8 cellular contexts compared by ENCODE assay signal in genomic region chrX:13646154-13646549, GRCh38. TPM values are rescaled to one million over a fixed set of nuclear protein-coding genes. Genes with fewer than 3 reads are reported as not detected.
DNase-seq lines count a peak whose midpoint lies in the region; ATAC-seq, FAIRE-seq and TF ChIP-seq lines count a peak whose summit lies in the region.

No MANE protein-coding gene starts in this region.

- DNase-seq in DMS 273 treated with DMSO at 0.1 percent for 48 hours (lab: John Stamatoyannopoulos, UW) (peak; percentile 8), HS-27A (ENCODE audit: low read depth) (peak; percentile 20), PC-9 (peak in 1 of 2 experiments; percentile 23), K562 (ENCODE audit: extremely low read depth in 1 of 4, low spot score in 3 of 4) (peak; percentile 22 to 83 (median 34))
- peak; percentile 13 for DNase-seq in stimulated activated CD4-positive, alpha-beta T cell treated with anti-CD3 and anti-CD28 coated beads, Interleukin-2, amount 100 ng/mL, for 4 hours (ENCODE audit: low read depth)

- FAIRE-seq in K562 (lab: Jason Lieb, UNC), result peak; percentile 70

- 33% methylated on average over 3 of the region's 3 CpGs for WGBS in K562 (ENCODE audit: insufficient coverage, low coverage, missing lambda C conversion rate)

- H3F3A ChIP-seq in PC-9 (ENCODE audit: insufficient read depth, low read depth), result no peaks in the 10 kb centered on the region

- in situ Hi-C loops in K562 (cut with MboI), result no loop called here

- H2AFZ ChIP-seq in PC-9, result no peak overlapping the region
- H2AFZ ChIP-seq in K562 (ENCODE audit: low read depth, low read length), result peak overlapping the region; percentile 89

- H3K9me1 ChIP-seq in K562 (ENCODE audit: control insufficient read depth, insufficient read depth, low read length), result no peaks in the 10 kb centered on the region

- ATAC-seq in K562 (peak; percentile 82), GM21528 (IDR thresholded peaks at IDR 0.05; ENCODE audit: low FRiP score, unreplicated experiment) (no peak), GM21529 (IDR thresholded peaks at IDR 0.05; ENCODE audit: unreplicated experiment) (no peak)

- TF ChIP-seq POLR2A in K562 (conservative IDR thresholded peaks at IDR 0.05), result no peak

- no peak overlapping the region for H3K4me3 ChIP-seq in PC-9
- no peak overlapping the region for H3K4me3 ChIP-seq in K562
- no peak overlapping the region for H3K4me3 ChIP-seq in iPS-20b (ENCODE audit: low read length)

- no peaks in the 10 kb centered on the region for H3K27me3 ChIP-seq in PC-9 (ENCODE audit: insufficient read depth, low read depth)
- H3K27me3 ChIP-seq in K562 (ENCODE audit: control insufficient read depth in 2 of 2, insufficient read depth in 2 of 2, low read length in 2 of 2), result no peaks in the 10 kb centered on the region
- no peaks in the 10 kb centered on the region for H3K27me3 ChIP-seq in iPS-20b (ENCODE audit: insufficient read depth, low read length)

- no peaks in the 10 kb centered on the region for H4K20me1 ChIP-seq in PC-9 (ENCODE audit: insufficient read depth)
- no peaks in the 10 kb centered on the region for H4K20me1 ChIP-seq in K562 (replicated peaks; ENCODE audit: control insufficient read depth, insufficient read depth, low read length)

- intact Hi-C loops in PC-9 (cut with micrococcal nuclease; ENCODE audit: unreplicated experiment) (loop anchor here (2.0 kb wide), 1 partner anchor 831 kb away; no protein-coding TSS in a partner anchor), K562 (cut with micrococcal nuclease) (loop anchor here (1.0 to 10.0 kb wide), 4 partner anchors 74 to 854 kb away; partner anchors contain the start of gene PRPS2)

- H3K9ac ChIP-seq in K562 (ENCODE audit: insufficient read depth in 1 of 2, low read depth in 2 of 2, low read length in 2 of 2) (peak overlapping the region in 1 of 2 experiments; percentile 26; a peak in 1 of 4 replicates), iPS-20b (ENCODE audit: low read depth, low read length) (peak overlapping the region; percentile 61; the same call in 1 of the 2 replicates)

- H3K4me2 ChIP-seq in PC-9, result 0 out of 2 replicates have a peak overlapping the region, but pooled peaks have one; percentile 6
- 0 out of 2 replicates have a peak overlapping the region, but pooled peaks have one; percentile 7 for H3K4me2 ChIP-seq in K562 (ENCODE audit: insufficient read depth, low read length)

- no peak for TF ChIP-seq EP300 in K562 (IDR thresholded peaks at IDR 0.05; ENCODE audit: low read length)

- POLR2A ChIA-PET in PC-9 (lab: Charles Lee; ENCODE audit: unreplicated experiment) (no interaction called here), K562 (lab: Yijun Ruan, JAX) (interaction anchor here (0.6 to 1.1 kb wide), 3 partner anchors 45 to 853 kb away, joined by 3 read pairs; no protein-coding TSS in a partner anchor)

- no peaks in the 10 kb centered on the region for H3K9me2 ChIP-seq in PC-9 (ENCODE audit: insufficient read depth)

- TF ChIP-seq RAD21 in K562 (CRISPR knock-in tag; conservative IDR thresholded peaks at IDR 0.05 in 1 of 2, IDR thresholded peaks at IDR 0.05 in 1 of 2), result peak; percentile 69 to 81

- H3K9me3 ChIP-seq in PC-9 (ENCODE audit: insufficient read depth, low read depth) (no peaks in the 10 kb centered on the region), K562 (replicated peaks; ENCODE audit: control insufficient read depth, insufficient read depth, low read depth, low read length) (peaks cover 9% of the 10 kb centered on the region), iPS-20b (ENCODE audit: insufficient read depth, low read depth, low read length) (no peaks in the 10 kb centered on the region)

- CTCF ChIA-PET in PC-9 (lab: Charles Lee), result interaction anchor here (0.5 to 1.7 kb wide), 2 partner anchors 139 to 422 kb away, joined by 5 to 9 read pairs; no protein-coding TSS in a partner anchor
- CTCF ChIA-PET in K562 (lab: Yijun Ruan, JAX; ENCODE audit: low intra/inter-chr PET ratio), result interaction anchor here (1.7 kb wide), 1 partner anchor 140 kb away, joined by 10 read pairs; no protein-coding TSS in a partner anchor

- H3K79me2 ChIP-seq in PC-9 (ENCODE audit: low read depth) (no peaks in the 10 kb centered on the region), K562 (ENCODE audit: control insufficient read depth, insufficient read depth, low read length) (no peaks in the 10 kb centered on the region)

- BruUV-seq in PC-9 (replicated peaks; lab: Mats Ljungman, UMichigan), result no TSS peak
- BruUV-seq in K562 (replicated peaks; lab: Mats Ljungman, UMichigan), result no TSS peak

- H3K27ac ChIP-seq in PC-9 (no peak overlapping the region), K562 (ENCODE audit: extremely low read depth, low read depth, low read length) (peak overlapping the region; percentile 100; the same call in 2 of the 3 replicates), iPS-20b (ENCODE audit: low read length) (no peak overlapping the region)

- H3K36me3 ChIP-seq in PC-9 (ENCODE audit: low read depth) (no peaks in the 10 kb centered on the region), K562 (ENCODE audit: control insufficient read depth, insufficient read depth, low read length) (no peaks in the 10 kb centered on the region), iPS-20b (ENCODE audit: insufficient read depth, low read depth, low read length) (no peaks in the 10 kb centered on the region)

- peak; percentile 65 for TF ChIP-seq CTCF in PC-9 (conservative IDR thresholded peaks at IDR 0.05)
- peak; percentile 74 to 77 (median 75) for TF ChIP-seq CTCF in K562 (IDR thresholded peaks at IDR 0.05 in 2 of 3, conservative IDR thresholded peaks at IDR 0.05 in 1 of 3; ENCODE audit: insufficient read depth in 2 of 3, low read depth in 1 of 3, low read length in 3 of 3)

- H3K4me1 ChIP-seq in PC-9 (replicated peaks; ENCODE audit: insufficient read depth) (no peaks in the 10 kb centered on the region; the same call in 1 of the 2 replicates), K562 (replicated peaks in 1 of 2; ENCODE audit: control insufficient read depth in 2 of 2, insufficient read depth in 2 of 2, low read length in 2 of 2) (peaks cover 13 to 49% of the 10 kb centered on the region in 2 experiments; a peak in 4 of 5 replicates), iPS-20b (ENCODE audit: insufficient read depth, low read length) (no peaks in the 10 kb centered on the region)

TF ChIP-seq in K562, 482 proteins besides CTCF, POLR2A, EP300 and RAD21 (continues in another document):
- TF ChIP-seq E2F6 (IDR thresholded peaks at IDR 0.05; ENCODE audit: borderline replicate concordance in 1 of 2, extremely low read depth in 1 of 2, insufficient read depth in 1 of 2, insufficient read length in 1 of 2, low read depth in 1 of 2, low read length in 1 of 2, poor library complexity in 1 of 2, severe bottlenecking in 1 of 2), result no peak

RNA-seq across cellular contexts. Expression of gene TCEANC, which starts 6.8 kb away (rescaled TPM):
- total RNA-seq in PC-9 (2021), result 0.96 and 1.2 TPM in 2 replicates
- total RNA-seq in K562 (2011; cell fraction: chromatin; rRNA removed; ENCODE audit: low replicate concordance), result 3.6 and 6.2 TPM in 2 replicates
- 2.2 and 2.9 TPM in 2 replicates for total RNA-seq in K562 (2011; cell fraction: nucleolus; rRNA removed)
- total RNA-seq in K562 (2011; cell fraction: nucleoplasm; rRNA removed), result 3.7 and 5.6 TPM in 2 replicates
- 0.98 and 1.2 TPM in 2 replicates for total RNA-seq in K562 (2014; rRNA removed)
- 2.2 and 2.4 TPM in 2 replicates for total RNA-seq in K562 (2014; rRNA removed; fragmentation: Illumina TruSeq; extraction: Trizol)
- 2.0 and 2.2 TPM in 2 replicates for total RNA-seq in K562 (2015; rRNA removed; fragmentation: Illumina TruSeq; extraction: Trizol)
- total RNA-seq in K562 (2021), result 1.5 and 1.9 TPM in 2 replicates
- 2.5 and 2.8 TPM in 2 replicates for polyA plus RNA-seq in K562 (2011; rRNA removed)
- 0.48 and 0.88 TPM in 2 replicates for polyA plus RNA-seq in K562 (2011; cell fraction: cytosol; rRNA removed)
- polyA plus RNA-seq in K562 (2011; cell fraction: nucleus; rRNA removed), result 1.5 and 3.1 TPM in 2 replicates
- polyA plus RNA-seq in K562 (2012), result 0.91 and 1.6 TPM in 2 replicates
- 1.7 and 2.0 TPM in 2 replicates for polyA plus RNA-seq in K562 (2014; fragmentation: Illumina TruSeq; extraction: Trizol)
- polyA plus RNA-seq in K562 (2014; fragmentation: Nextera tagmentation; extraction: Ambion mirVana), result 1 to 10 TPM; 2.0 to 2.3 TPM
- polyA plus RNA-seq in K562 (2014; rRNA removed), result 1.6 and 1.7 TPM in 2 replicates
- 3.5 and 7.0 TPM in 2 replicates for polyA minus RNA-seq in K562 (2011; rRNA and poly(A)+ RNA removed)
- 0.91 and 1.0 TPM in 2 replicates for polyA minus RNA-seq in K562 (2011; cell fraction: cytosol; rRNA and poly(A)+ RNA removed)
- polyA minus RNA-seq in K562 (2011; cell fraction: nucleus; rRNA and poly(A)+ RNA removed), result 0.94 and 4.8 TPM in 2 replicates

RNA-seq across cellular contexts. Expression of gene RAB9A, which starts 42.8 kb away (rescaled TPM):
- total RNA-seq in PC-9 (2021), result 26.7 and 30.7 TPM in 2 replicates
- total RNA-seq in K562 (2011; cell fraction: chromatin; rRNA removed; ENCODE audit: low replicate concordance), result 5.0 and 12.8 TPM in 2 replicates
- 2.5 and 5.3 TPM in 2 replicates for total RNA-seq in K562 (2011; cell fraction: nucleolus; rRNA removed)
- total RNA-seq in K562 (2011; cell fraction: nucleoplasm; rRNA removed), result 6.5 and 10.2 TPM in 2 replicates
- total RNA-seq in K562 (2014; rRNA removed), result 13.5 and 17.3 TPM in 2 replicates
- total RNA-seq in K562 (2014; rRNA removed; fragmentation: Illumina TruSeq; extraction: Trizol), result 19.0 and 19.7 TPM in 2 replicates
- total RNA-seq in K562 (2015; rRNA removed; fragmentation: Illumina TruSeq; extraction: Trizol), result 17.7 and 18.4 TPM in 2 replicates
- total RNA-seq in K562 (2021), result 17.8 and 18.3 TPM in 2 replicates
- polyA plus RNA-seq in K562 (2011; rRNA removed), result 13.5 and 16.1 TPM in 2 replicates
- 6.9 and 12.9 TPM in 2 replicates for polyA plus RNA-seq in K562 (2011; cell fraction: cytosol; rRNA removed)
- 5.0 and 8.8 TPM in 2 replicates for polyA plus RNA-seq in K562 (2011; cell fraction: nucleus; rRNA removed)
- polyA plus RNA-seq in K562 (2012), result 13.8 and 15.4 TPM in 2 replicates
- polyA plus RNA-seq in K562 (2014; fragmentation: Illumina TruSeq; extraction: Trizol), result 17.6 and 20.5 TPM in 2 replicates
- 10 to 100 TPM; 14.8 to 15.5 TPM for polyA plus RNA-seq in K562 (2014; fragmentation: Nextera tagmentation; extraction: Ambion mirVana)
- 19.2 and 20.8 TPM in 2 replicates for polyA plus RNA-seq in K562 (2014; rRNA removed)
- 12.5 and 18.7 TPM in 2 replicates for polyA minus RNA-seq in K562 (2011; rRNA and poly(A)+ RNA removed)
- 3.2 and 5.9 TPM in 2 replicates for polyA minus RNA-seq in K562 (2011; cell fraction: cytosol; rRNA and poly(A)+ RNA removed)
- polyA minus RNA-seq in K562 (2011; cell fraction: nucleus; rRNA and poly(A)+ RNA removed), result 2.8 and 3.9 TPM in 2 replicates
